ENCODE assay signal across 28 cellular contexts in the genomic region with DNA sequence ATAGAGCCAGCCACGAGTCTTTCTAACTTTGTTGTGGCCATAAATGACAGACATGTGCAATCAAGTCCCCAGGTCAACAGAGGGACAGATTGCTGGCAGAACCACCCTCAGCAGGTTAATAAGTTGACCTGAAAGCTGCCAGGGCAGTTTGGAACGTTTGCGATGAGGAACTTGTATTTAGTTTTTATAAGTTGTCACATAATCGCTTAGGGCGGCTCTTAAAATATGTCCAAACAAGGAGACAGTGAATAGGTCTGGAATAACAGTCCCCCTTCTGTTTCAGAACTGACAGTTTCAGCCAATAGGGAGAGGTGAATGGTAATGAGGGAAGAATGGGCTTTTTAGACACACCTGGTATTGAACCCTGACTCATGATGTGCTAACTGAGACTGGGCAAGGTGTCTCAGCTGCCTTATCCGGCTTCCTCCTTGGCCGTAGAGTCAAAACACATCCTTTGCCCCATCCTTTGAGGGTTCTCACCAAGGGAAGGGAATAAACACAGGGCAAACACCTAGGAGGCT. TPM values are rescaled to one million over a fixed set of nuclear protein-coding genes. Genes with fewer than 3 reads are reported as not detected.
DNase-seq lines count a peak whose midpoint lies in the region; ATAC-seq and TF ChIP-seq lines count a peak whose summit lies in the region.
"Had no signal": no experiment of that assay in that cellular context is flagged by ENCODE, and none has a peak within 500 bp of the region (broad histone marks: within the 10 kb centered on the region; RNA-seq: fewer than 3 reads in every experiment).

No MANE protein-coding gene starts in this region.

- H3K4me3 ChIP-seq in body of pancreas: no peak overlapping the region
- H3K4me3 ChIP-seq in muscle layer of duodenum (ENCODE audit: low read depth in 1 of 2, low read length in 2 of 2): no peak overlapping the region
- H3K4me3 ChIP-seq: GM23338, skin epidermis, tibial artery had no signal

- TF ChIP-seq POLR2A in body of pancreas (IDR thresholded peaks at IDR 0.05): peak in 2 of 3 donors; percentile 29 to 43

- H3K36me3 Mint-ChIP-seq in Calu3 (ENCODE audit: insufficient read depth, unreplicated experiment): peaks cover 65% of the 10 kb centered on the region
- H3K36me3 Mint-ChIP-seq: activated CD4-positive, alpha-beta memory T cell treated with anti-CD3 and anti-CD28 coated beads for 36 hours; activated naive CD4-positive, alpha-beta T cell treated with anti-CD3 and anti-CD28 coated beads, Interleukin-2, amount 50 U/mL, for 72 hours; CD4-positive, CD25-positive, alpha-beta regulatory T cell; IgD-negative memory B cell had no signal

- intact Hi-C loops in Calu3 (cut with micrococcal nuclease; ENCODE audit: unreplicated experiment) (loop anchor here (1.0 to 5.0 kb wide), 2 partner anchors 32 to 112 kb away; a partner anchor contains a TSS), body of pancreas (cut with DNase I) (loop anchor here (5.0 kb wide), 1 partner anchor 37 kb away; no protein-coding TSS in a partner anchor)

- H3K9me3 ChIP-seq in body of pancreas (no peaks in the 10 kb centered on the region), muscle layer of duodenum (ENCODE audit: control insufficient read depth in 1 of 2, low read length in 2 of 2) (no peaks in the 10 kb centered on the region)
- H3K9me3 ChIP-seq: neutrophil, tibial artery had no signal

- H3K27me3 ChIP-seq in body of pancreas: no peaks in the 10 kb centered on the region
- H3K27me3 ChIP-seq in muscle layer of duodenum (ENCODE audit: low read depth, low read length): no peaks in the 10 kb centered on the region

- peaks cover 88% of the 10 kb centered on the region for H3K4me1 Mint-ChIP-seq in Calu3 (ENCODE audit: low read depth, unreplicated experiment)
- H3K4me1 Mint-ChIP-seq: CD4-positive, CD25-positive, alpha-beta regulatory T cell; stimulated activated naive CD8-positive, alpha-beta T cell treated with anti-CD3 and anti-CD28 coated beads, Interleukin-15, amount 100 ng/mL, for 72 hours had no signal

- no peaks in the 10 kb centered on the region for H3K27me3 Mint-ChIP-seq in Calu3 (ENCODE audit: unreplicated experiment)

- 20 to 30% methylated on average over 7 of the region's 7 CpGs for WGBS in body of pancreas, 2 donors

- H3K36me3 ChIP-seq in body of pancreas (replicated peaks in 1 of 2; ENCODE audit: insufficient read depth in 1 of 2, low read depth in 2 of 2) (no peaks in the 10 kb centered on the region), muscle layer of duodenum (ENCODE audit: control insufficient read depth in 1 of 2, insufficient read depth in 2 of 2, low read length in 2 of 2) (no peaks in the 10 kb centered on the region)
- H3K36me3 ChIP-seq: neutrophil, tibial artery had no signal

- H3K4me3 Mint-ChIP-seq in Calu3 (ENCODE audit: low read depth, unreplicated experiment): peak overlapping the region; percentile 57
- H3K4me3 Mint-ChIP-seq: activated CD4-positive, alpha-beta memory T cell treated with anti-CD3 and anti-CD28 coated beads for 36 hours; CD4-positive, CD25-positive, alpha-beta regulatory T cell; dendritic cell treated with granulocyte-macrophage colony-stimulating factor and Interleukin-4, amounts not matched to agents 40 ng/mL and 50 ng/mL, for 4 days; GM23338; IgD-negative memory B cell; stimulated activated naive CD8-positive, alpha-beta T cell treated with anti-CD3 and anti-CD28 coated beads, Interleukin-15, amount 100 ng/mL, for 72 hours had no signal

- ATAC-seq in body of pancreas (peak; percentile 51), esophagus mucosa (peak; percentile 31), GM19324 (IDR thresholded peaks at IDR 0.05; ENCODE audit: low FRiP score, unreplicated experiment) (no peak), GM21390 (IDR thresholded peaks at IDR 0.05; ENCODE audit: unreplicated experiment) (no peak)
- ATAC-seq: activated CD4-positive, CD25-positive, alpha-beta regulatory T cell treated with anti-CD3 and anti-CD28 coated beads, Interleukin-2, amount 50 U/mL, for 24 hours; activated naive CD4-positive, alpha-beta T cell treated with anti-CD3 and anti-CD28 coated beads, Interleukin-2, amount 50 U/mL, for 72 hours; GM23338; stimulated activated naive CD8-positive, alpha-beta T cell treated with anti-CD3 and anti-CD28 coated beads, Interleukin-15, amount 100 ng/mL, for 72 hours had no signal

- no peaks in the 10 kb centered on the region for H3K9me3 Mint-ChIP-seq in Calu3 (ENCODE audit: low read depth, unreplicated experiment)
- H3K9me3 Mint-ChIP-seq: activated CD4-positive, alpha-beta memory T cell treated with anti-CD3 and anti-CD28 coated beads for 36 hours; activated naive CD4-positive, alpha-beta T cell treated with anti-CD3 and anti-CD28 coated beads, Interleukin-2, amount 50 U/mL, for 72 hours; activated T-helper 2 cell treated with anti-CD3 and anti-CD28 coated beads, Interferon-gamma antibody, Interleukin-2, Interleukin-4, amounts not matched to agents 10 μg/mL and 5 μg/mL and 100 μg/mL, durations not matched to agents 14 hours and 24 hours and 36 hours; dendritic cell treated with granulocyte-macrophage colony-stimulating factor and Interleukin-4, amounts not matched to agents 40 ng/mL and 50 ng/mL, for 4 days; IgD-negative memory B cell had no signal

- BruUV-seq in Calu3 (replicated peaks; lab: Mats Ljungman, UMichigan): no TSS peak

- no peak for TF ChIP-seq CTCF in Calu3 (IDR thresholded peaks at IDR 0.05; ENCODE audit: unreplicated experiment)
- no peak for TF ChIP-seq CTCF in body of pancreas (IDR thresholded peaks at IDR 0.05)

- CTCF ChIA-PET in Calu3 (lab: Charles Lee): interaction anchor here (0.7 to 4.0 kb wide), 6 partner anchors 10 to 111 kb away, joined by 3 to 36 read pairs (median 4); a partner anchor contains a TSS

- DNase-seq in Calu3 (peak; percentile 87), body of pancreas (peak in 3 of 4 donors; percentile 54 to 70 (median 58)), amygdala (lab: John Stamatoyannopoulos, UW) (no peak), HUDEP-2 (lab: John Stamatoyannopoulos, UW; ENCODE audit: unreplicated experiment in 76 of 76) (no peak)
- DNase-seq: activated CD4-positive, alpha-beta memory T cell treated with anti-CD3 and anti-CD28 coated beads for 36 hours; aorta; CD4-positive, CD25-positive, alpha-beta regulatory T cell; central memory CD4-positive, alpha-beta T cell; glutamatergic neuron; NCI-H1105; NCI-H2029 treated with DMSO at 0.1 percent for 48 hours; NCI-H526 treated with DMSO at 0.1 percent for 48 hours; stimulated activated CD8-positive, alpha-beta memory T cell treated with anti-CD3 and anti-CD28 coated beads, Interleukin-4, amount 100 ng/mL, for 48 hours; stimulated activated naive CD8-positive, alpha-beta T cell treated with anti-CD3 and anti-CD28 coated beads, Interleukin-15, amount 100 ng/mL, for 72 hours; T-helper 1 cell; tibial artery had no signal

- peaks cover 70% of the 10 kb centered on the region for H3K4me1 ChIP-seq in body of pancreas
- H3K4me1 ChIP-seq in muscle layer of duodenum (ENCODE audit: control insufficient read depth in 1 of 2, insufficient read depth in 2 of 2, low read length in 2 of 2): peaks cover 0 to 8% of the 10 kb centered on the region in 2 donors

- peak overlapping the region; percentile 99 for H3K27ac Mint-ChIP-seq in Calu3 (ENCODE audit: unreplicated experiment)
- H3K27ac Mint-ChIP-seq: activated CD4-positive, alpha-beta memory T cell treated with anti-CD3 and anti-CD28 coated beads for 36 hours; activated naive CD4-positive, alpha-beta T cell treated with anti-CD3 and anti-CD28 coated beads, Interleukin-2, amount 50 U/mL, for 72 hours; activated T-helper 2 cell treated with anti-CD3 and anti-CD28 coated beads, Interferon-gamma antibody, Interleukin-2, Interleukin-4, amounts not matched to agents 10 μg/mL and 5 μg/mL and 100 μg/mL, durations not matched to agents 14 hours and 24 hours and 36 hours; CD4-positive, CD25-positive, alpha-beta regulatory T cell; dendritic cell treated with granulocyte-macrophage colony-stimulating factor and Interleukin-4, amounts not matched to agents 40 ng/mL and 50 ng/mL, for 4 days; IgD-negative memory B cell had no signal

- H3K27ac ChIP-seq in body of pancreas (peak overlapping the region; percentile 20 to 87 (median 61)), muscle layer of duodenum (ENCODE audit: low read length) (peak overlapping the region; percentile 1)
- H3K27ac ChIP-seq: neutrophil, skin epidermis, tibial artery had no signal

RNA-seq across cellular contexts. Expression of a gene that starts 33.6 kb away (rescaled TPM):
- total RNA-seq in Calu3 (2022): 1,275 and 1,278 TPM in 2 replicates
- 1 to 10 TPM in 1 of 2 donors, not detected in 1; 8.6 TPM for total RNA-seq in body of pancreas
- 6.4 TPM for total RNA-seq in esophagus mucosa
- total RNA-seq: activated CD4-positive, alpha-beta memory T cell treated with anti-CD3 and anti-CD28 coated beads for 36 hours; activated naive CD4-positive, alpha-beta T cell treated with anti-CD3 and anti-CD28 coated beads, Interleukin-2, amount 50 U/mL, for 72 hours; activated T-helper 2 cell treated with anti-CD3 and anti-CD28 coated beads, Interferon-gamma antibody, Interleukin-2, Interleukin-4, amounts not matched to agents 10 μg/mL and 5 μg/mL and 100 μg/mL, durations not matched to agents 14 hours and 24 hours and 36 hours; CD4-positive, CD25-positive, alpha-beta regulatory T cell had no signal

Comparison
In these comparisons a context has a peak if more than half of its experiments do, and no peak if none do; other contexts are left out.
1. DNase-seq: peak in Calu3 (single experiment) and body of pancreas (3 of 4); none in amygdala (0 of 56) and HUDEP-2 (0 of 76).
2. ATAC-seq: peak in body of pancreas (single experiment) and esophagus mucosa (single experiment); none in GM19324 (single experiment) and GM21390 (single experiment).
3. RNA of a gene that starts 33.6 kb away (total RNA-seq): 1,275 to 1,278 TPM in Calu3; 8.6 TPM in body of pancreas and 6.4 TPM in esophagus mucosa (single experiment); every median in the first group is over 100 times any median in the second.